8 cellular contexts compared by ENCODE assay signal in genomic region chr22:46007848-46008261, GRCh38. TPM values are rescaled to one million over a fixed set of nuclear protein-coding genes. Genes with fewer than 3 reads are reported as not detected.
A peak's percentile ranks its signal among the peaks of the same experiment; 100 is the strongest.
DNase-seq lines count a peak whose midpoint lies in the region; ATAC-seq and TF ChIP-seq lines count a peak whose summit lies in the region.

No MANE protein-coding gene starts in this region.

- DNase-seq in NCI-H1417 (lab: John Stamatoyannopoulos, UW) (peak in 2 of 3 experiments; percentile 84 to 94), brain microvascular endothelial cell (peak; percentile 62), kidney glomerular epithelial cell (lab: John Stamatoyannopoulos, UW) (peak; percentile 88), transverse colon (peak; percentile 58)
- DNase-seq in stimulated activated effector memory CD8-positive, alpha-beta T cell treated with anti-CD3 and anti-CD28 coated beads, Interleukin-12 subunit alpha, Interleukin-12 subunit beta, amount 100 ng/mL, for 72 hours (ENCODE audit: low spot score in 2 of 2) = no peak

- H3K36me3 ChIP-seq in brain microvascular endothelial cell (replicated peaks) (no peaks in the 10 kb centered on the region), transverse colon (no peaks in the 10 kb centered on the region)

- no peak overlapping the region for H3K4me3 Mint-ChIP-seq in stimulated activated effector memory CD8-positive, alpha-beta T cell treated with anti-CD3 and anti-CD28 coated beads, Interleukin-12 subunit alpha, Interleukin-12 subunit beta, amount 100 ng/mL, for 72 hours

- TF ChIP-seq CTCF in brain microvascular endothelial cell (IDR thresholded peaks at IDR 0.05; ENCODE audit: low read depth, low read length, missing control alignments) (no peak), transverse colon (IDR thresholded peaks at IDR 0.05) (no peak)

- no peaks in the 10 kb centered on the region for H3K27me3 ChIP-seq in brain microvascular endothelial cell (replicated peaks)
- H3K27me3 ChIP-seq in transverse colon = no peaks in the 10 kb centered on the region

- TF ChIP-seq EP300 in transverse colon (IDR thresholded peaks at IDR 0.05; ENCODE audit: low read depth) = no peak

- peaks cover 24 to 35% (median 29%) of the 10 kb centered on the region in 4 donors for H3K4me1 ChIP-seq in transverse colon

- ATAC-seq in HG03342 (IDR thresholded peaks at IDR 0.05; ENCODE audit: unreplicated experiment) (no peak), GM21447 (IDR thresholded peaks at IDR 0.05; ENCODE audit: unreplicated experiment) (no peak), GM21723 (IDR thresholded peaks at IDR 0.05; ENCODE audit: unreplicated experiment) (no peak)
- ATAC-seq in stimulated activated effector memory CD8-positive, alpha-beta T cell treated with anti-CD3 and anti-CD28 coated beads, Interleukin-12 subunit alpha, Interleukin-12 subunit beta, amount 100 ng/mL, for 72 hours = no peak

- H3K9me3 ChIP-seq in transverse colon = peaks cover 0 to 6% of the 10 kb centered on the region in 2 donors

- peaks cover 6% of the 10 kb centered on the region for H3K36me3 Mint-ChIP-seq in stimulated activated effector memory CD8-positive, alpha-beta T cell treated with anti-CD3 and anti-CD28 coated beads, Interleukin-12 subunit alpha, Interleukin-12 subunit beta, amount 100 ng/mL, for 72 hours

- intact Hi-C loops in transverse colon (cut with DNase I; ENCODE audit: low total_unique reads) = loop anchor here (2.0 to 10.0 kb wide), 2 partner anchors 67 to 109 kb away; no protein-coding TSS in a partner anchor

- no peak for TF ChIP-seq POLR2A in transverse colon (IDR thresholded peaks at IDR 0.05)

- 80% methylated on average over 16 of the region's 25 CpGs; no CpG with 5 or more reads in 1 of the 2 donors for WGBS in transverse colon (ENCODE audit: low coverage in 1 of 2), 2 donors

- in situ Hi-C loops in brain microvascular endothelial cell (cut with HindIII; ENCODE audit: low pct_ligation_motif_present, low sequenced_read_pairs) = no loop called here
- in situ Hi-C loops in transverse colon (cut with MboI; ENCODE audit: low pct_ligation_motif_present in 1 of 4, low pct_unique_long_range_greater_than_20kb in 1 of 4, low sequenced_read_pairs in 3 of 4) = loop anchor here (5.0 to 25.0 kb wide), 4 partner anchors 107 to 307 kb away; no protein-coding TSS in a partner anchor

- no peak overlapping the region for H3K27ac Mint-ChIP-seq in stimulated activated effector memory CD8-positive, alpha-beta T cell treated with anti-CD3 and anti-CD28 coated beads, Interleukin-12 subunit alpha, Interleukin-12 subunit beta, amount 100 ng/mL, for 72 hours

- peaks cover 5% of the 10 kb centered on the region for H3K9me3 Mint-ChIP-seq in stimulated activated effector memory CD8-positive, alpha-beta T cell treated with anti-CD3 and anti-CD28 coated beads, Interleukin-12 subunit alpha, Interleukin-12 subunit beta, amount 100 ng/mL, for 72 hours

- H3K4me1 Mint-ChIP-seq in stimulated activated effector memory CD8-positive, alpha-beta T cell treated with anti-CD3 and anti-CD28 coated beads, Interleukin-12 subunit alpha, Interleukin-12 subunit beta, amount 100 ng/mL, for 72 hours = peaks cover 19% of the 10 kb centered on the region

- H3K27ac ChIP-seq in brain microvascular endothelial cell = peak overlapping the region; percentile 62
- H3K27ac ChIP-seq in transverse colon = peak overlapping the region; percentile 83 to 92 (median 88)

- H3K4me3 ChIP-seq in brain microvascular endothelial cell (ENCODE audit: low read depth, low read length) (no peak overlapping the region), transverse colon (no peak overlapping the region)

RNA-seq across cellular contexts. Expression of gene WNT7B, which starts 30.9 kb away (rescaled TPM):
- total RNA-seq in transverse colon = not detected

Comparison
In these comparisons a context has a peak if more than half of its experiments do, and no peak if none do; other contexts are left out.
1. DNase-seq: peak in NCI-H1417 (2 of 3), brain microvascular endothelial cell (single experiment), kidney glomerular epithelial cell (single experiment) and transverse colon (single experiment); none in stimulated activated effector memory CD8-positive, alpha-beta T cell treated with anti-CD3 and anti-CD28 coated beads, Interleukin-12 subunit alpha, Interleukin-12 subunit beta, amount 100 ng/mL, for 72 hours (0 of 2).